9 cellular contexts compared by ENCODE assay signal in the genomic region with DNA sequence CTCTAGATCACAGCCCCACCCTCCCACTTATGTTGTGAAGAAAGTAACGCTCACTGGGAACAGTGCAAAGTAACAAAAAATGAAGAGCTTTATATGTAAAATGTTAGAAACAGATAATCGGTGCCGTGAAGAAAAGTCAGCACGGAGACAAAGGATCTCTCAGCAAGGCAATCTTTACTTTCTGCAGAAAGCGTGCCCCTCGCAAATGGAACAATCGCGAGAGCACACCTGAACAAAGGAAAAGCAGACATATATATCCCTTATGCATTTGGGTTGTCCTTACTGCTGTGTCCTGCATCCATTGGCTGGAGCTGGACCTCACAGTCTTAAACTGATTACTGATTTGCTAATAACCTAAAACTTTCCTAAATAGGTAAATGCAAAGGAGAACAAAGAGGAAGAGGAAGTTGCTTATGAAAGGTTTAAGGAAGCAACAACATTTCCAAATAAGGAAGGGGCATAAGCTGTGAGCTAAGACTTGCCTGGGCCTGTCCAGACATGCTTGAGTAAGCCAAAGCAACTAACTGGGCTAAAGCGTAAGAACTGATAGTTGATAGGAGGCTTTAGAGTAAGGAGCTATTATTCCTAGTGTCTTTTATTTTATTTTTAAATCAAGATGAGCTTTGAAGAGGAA.
DNase-seq lines count a peak whose midpoint lies in the region; ATAC-seq and TF ChIP-seq lines count a peak whose summit lies in the region.
"Had no signal": no experiment of that assay in that cellular context is flagged by ENCODE, and none has a peak within 500 bp of the region (broad histone marks: within the 10 kb centered on the region; RNA-seq: fewer than 3 reads in every experiment).

No MANE protein-coding gene starts in this region.

- POLR2A ChIA-PET in RWPE1 (lab: Yijun Ruan, JAX; ENCODE audit: low non-redundant PET), result no interaction called here

- no peaks in the 10 kb centered on the region for H3F3A ChIP-seq in OCI-LY1 (ENCODE audit: insufficient read depth, low read length)
- peaks cover 29% of the 10 kb centered on the region for H3F3A ChIP-seq in GM23248 (ENCODE audit: insufficient read depth)

- H3K9ac ChIP-seq in OCI-LY1 (ENCODE audit: low read length) (no peak overlapping the region), GM23248 (no peak overlapping the region)

- 98 to 99% methylated on average over 9 of the region's 9 CpGs for WGBS in GM23248 (ENCODE audit: low coverage in 1 of 2, low lambda C conversion rate in 2 of 2, missing lambda C conversion rate in 2 of 2), 2 experiments

- CTCF ChIA-PET in RWPE1 (lab: Yijun Ruan, JAX), result interaction anchor here (0.6 kb wide), 1 partner anchor 201 kb away, joined by 3 read pairs; no protein-coding TSS in a partner anchor

- H2AFZ ChIP-seq in OCI-LY1 (ENCODE audit: low read length), result no peak overlapping the region
- H2AFZ ChIP-seq in GM23248, result no peak overlapping the region

- H3K36me3 ChIP-seq in OCI-LY1 (ENCODE audit: insufficient read depth, low read length) (peaks cover 65% of the 10 kb centered on the region), GM23248 (ENCODE audit: low read depth) (peaks cover 27% of the 10 kb centered on the region; the same call in 1 of the 2 replicates)

- in situ Hi-C loops in GM23248 (cut with MboI), result no loop called here

- 0 out of 2 replicates have a peak, but pooled peaks cover 4% of the 10 kb centered on the region for H3K9me3 ChIP-seq in OCI-LY1 (ENCODE audit: low read length)
- no peaks in the 10 kb centered on the region for H3K9me3 ChIP-seq in GM23248 (ENCODE audit: low read depth)

- H3K4me2 ChIP-seq in OCI-LY1 (ENCODE audit: low read length) (no peak overlapping the region), GM23248 (ENCODE audit: unreplicated experiment) (no peak overlapping the region)

- H3K4me1 ChIP-seq in OCI-LY1 (ENCODE audit: insufficient read depth, low read length, severe bottlenecking) (no peaks in the 10 kb centered on the region), GM23248 (ENCODE audit: insufficient read depth) (peaks cover 17% of the 10 kb centered on the region)

- H3K4me3 ChIP-seq in OCI-LY1 (ENCODE audit: low read depth, low read length, poor library complexity, severe bottlenecking) (no peak overlapping the region), GM23248 (no peak overlapping the region)

- H3K9me2 ChIP-seq in OCI-LY1 (ENCODE audit: low read depth, low read length), result no peaks in the 10 kb centered on the region
- no peaks in the 10 kb centered on the region for H3K9me2 ChIP-seq in GM23248 (ENCODE audit: insufficient read depth)

- no peak for TF ChIP-seq CTCF in 22Rv1 (IDR thresholded peaks at IDR 0.05)
- no peak for TF ChIP-seq CTCF in OCI-LY1 (IDR thresholded peaks at IDR 0.05; ENCODE audit: low read length)
- no peak for TF ChIP-seq CTCF in RWPE1 (conservative IDR thresholded peaks at IDR 0.05; ENCODE audit: low read depth)

- H3K27me3 ChIP-seq in OCI-LY1 (ENCODE audit: insufficient read depth, low read length) (no peaks in the 10 kb centered on the region), GM23248 (replicated peaks; ENCODE audit: insufficient read depth) (no peaks in the 10 kb centered on the region)

- H4K20me1 ChIP-seq in OCI-LY1 (ENCODE audit: insufficient read depth, low read length) (no peaks in the 10 kb centered on the region), GM23248 (ENCODE audit: insufficient read depth) (no peaks in the 10 kb centered on the region)

- H3K79me2 ChIP-seq in OCI-LY1 (ENCODE audit: insufficient read depth, low read length) (no peaks in the 10 kb centered on the region), GM23248 (ENCODE audit: insufficient read depth) (no peaks in the 10 kb centered on the region; the same call in 1 of the 2 replicates)

- H3K27ac ChIP-seq in 22Rv1 (peak overlapping the region; percentile 50), OCI-LY1 (ENCODE audit: low read depth, low read length, poor library complexity, severe bottlenecking) (peak overlapping the region; percentile 48), epithelial cell of prostate (peak overlapping the region; percentile 82), RWPE1 (no peak overlapping the region), GM23248 (no peak overlapping the region)

- DNase-seq in GF-D8 (lab: John Stamatoyannopoulos, UW), result peak; percentile 81
- peak; percentile 45 for DNase-seq in epithelial cell of prostate (ENCODE audit: low read depth, low spot score)
- DNase-seq in RWPE1 (ENCODE audit: low spot score), result no peak
- no peak for DNase-seq in kidney glomerular epithelial cell (lab: John Stamatoyannopoulos, UW)
- DNase-seq in GM23248, result no peak
- DNase-seq: NCI-H524 treated with DMSO at 0.1 percent for 48 hours had no signal

- no peak for ATAC-seq in HG02852 (IDR thresholded peaks at IDR 0.05; ENCODE audit: unreplicated experiment)

Comparison
In these comparisons a context has a peak if more than half of its experiments do, and no peak if none do; other contexts are left out.
1. H3K27ac ChIP-seq: peak in 22Rv1 (single experiment), OCI-LY1 (single experiment) and epithelial cell of prostate (single experiment); none in RWPE1 (single experiment) and GM23248 (single experiment).
2. DNase-seq: peak in GF-D8 (single experiment) and epithelial cell of prostate (single experiment); none in RWPE1 (single experiment), kidney glomerular epithelial cell (single experiment) and GM23248 (single experiment).